In genomic region chr6:43629505-43630300, GRCh38 we compare ENCODE assay signal across 1 cellular context.
TF ChIP-seq lines count a peak whose summit lies in the region.

No MANE protein-coding gene starts in this region.

TF ChIP-seq in K562, 482 proteins besides CTCF, POLR2A, EP300 and RAD21 (continued from another document and continues in another):
- TF ChIP-seq CBFA2T2 (conservative IDR thresholded peaks at IDR 0.05), result no peak
- 0 out of 2 replicates have a peak, but pooled peaks have one; percentile 16 for TF ChIP-seq ZNF655 (CRISPR knock-in tag; IDR thresholded peaks at IDR 0.05)
- no peak for TF ChIP-seq SMC3 (conservative IDR thresholded peaks at IDR 0.05; ENCODE audit: insufficient read depth, low read depth, low read length)
- TF ChIP-seq CHAMP1 (IDR thresholded peaks at IDR 0.05), result no peak
- TF ChIP-seq GABPB1 (CRISPR knock-in tag; IDR thresholded peaks at IDR 0.05), result peak; percentile 24; the same call in 1 of the 2 replicates
- no peak for TF ChIP-seq HSF4 (CRISPR knock-in tag; IDR thresholded peaks at IDR 0.05; ENCODE audit: borderline replicate concordance)
- TF ChIP-seq ZNF124 (CRISPR knock-in tag; IDR thresholded peaks at IDR 0.05), result no peak
- peak; percentile 81 for TF ChIP-seq GABPB2 (CRISPR knock-in tag; conservative IDR thresholded peaks at IDR 0.05)
- TF ChIP-seq CCNT2 (IDR thresholded peaks at IDR 0.05; ENCODE audit: borderline replicate concordance, extremely low read depth, insufficient read length, low read depth, low read length), result peak; percentile 1
- peak; percentile 96 for TF ChIP-seq RBM22 (IDR thresholded peaks at IDR 0.05; ENCODE audit: low read depth, low read length, poor library complexity, severe bottlenecking)
- TF ChIP-seq ZNF24 (IDR thresholded peaks at IDR 0.05), result no peak
- no peak for TF ChIP-seq ZNF311 (CRISPR knock-in tag; IDR thresholded peaks at IDR 0.05)
- TF ChIP-seq CHD2 (IDR thresholded peaks at IDR 0.05; ENCODE audit: low read depth, low read length), result no peak; the same call in 1 of the 2 replicates
- no peak for TF ChIP-seq ARID3A (IDR thresholded peaks at IDR 0.05; ENCODE audit: borderline replicate concordance, low read depth, low read length)
- peak; percentile 73 for TF ChIP-seq MBD2 (IDR thresholded peaks at IDR 0.05; ENCODE audit: borderline replicate concordance, low read depth)
- peak; percentile 74 for TF ChIP-seq SP1 (CRISPR knock-in tag; IDR thresholded peaks at IDR 0.05)
- no peak; the same call in 1 of the 2 replicates for TF ChIP-seq ETS1 (conservative IDR thresholded peaks at IDR 0.05; ENCODE audit: control insufficient read depth, low read depth, low read length)
- no peak for TF ChIP-seq ZNF77 (CRISPR knock-in tag; IDR thresholded peaks at IDR 0.05)
- TF ChIP-seq PPARD (CRISPR knock-in tag; IDR thresholded peaks at IDR 0.05), result no peak
- TF ChIP-seq RBBP5 (IDR thresholded peaks at IDR 0.05; ENCODE audit: borderline replicate concordance, insufficient read depth, low read length, poor library complexity, severe bottlenecking), result no peak
- peak; percentile 96 for TF ChIP-seq MYBL2 (IDR thresholded peaks at IDR 0.05; ENCODE audit: low read depth)
- no peak for TF ChIP-seq MYBL2 (CRISPR knock-in tag; IDR thresholded peaks at IDR 0.05; ENCODE audit: borderline replicate concordance)
- no peak for TF ChIP-seq ZSCAN29 (IDR thresholded peaks at IDR 0.05)
- TF ChIP-seq CBFB (CRISPR knock-in tag; IDR thresholded peaks at IDR 0.05), result peak; percentile 61; the same call in 1 of the 2 replicates
- no peak for TF ChIP-seq CUX1 (CRISPR knock-in tag; IDR thresholded peaks at IDR 0.05)
- TF ChIP-seq TCFL5 (CRISPR knock-in tag; conservative IDR thresholded peaks at IDR 0.05), result peak; percentile 32; the same call in 1 of the 2 replicates
- TF ChIP-seq NKRF (IDR thresholded peaks at IDR 0.05; ENCODE audit: borderline replicate concordance), result peak; percentile 57; the same call in 1 of the 2 replicates
- TF ChIP-seq BRF2 (IDR thresholded peaks at IDR 0.05; ENCODE audit: borderline replicate concordance, insufficient read depth, insufficient read length), result no peak
- TF ChIP-seq U2AF1 (optimal IDR thresholded peaks at IDR 0.05; ENCODE audit: low read depth, low read length), result no peak
- peak; percentile 87 for TF ChIP-seq NFYB (IDR thresholded peaks at IDR 0.05; ENCODE audit: extremely low read depth, insufficient read length)
- peak; percentile 93 for TF ChIP-seq MEF2D (tag; conservative IDR thresholded peaks at IDR 0.05; ENCODE audit: low read depth)
